In genomic region chr10:132762267-132762666, GRCh38 we compare ENCODE assay signal across 12 cellular contexts. TPM values are rescaled to one million over a fixed set of nuclear protein-coding genes. Genes with fewer than 3 reads are reported as not detected.
"Had no signal": no experiment of that assay in that cellular context is flagged by ENCODE, and none has a peak within 500 bp of the region (broad histone marks: within the 10 kb centered on the region; RNA-seq: fewer than 3 reads in every experiment).

No MANE protein-coding gene starts in this region.

- ATAC-seq: heart left ventricle, left colon, mucosa of descending colon, natural killer cell, sciatic nerve had no signal

- H3K27ac Mint-ChIP-seq: natural killer cell had no signal

- DNase-seq: effector CD4-positive, alpha-beta T cell; heart left ventricle; left colon; mucosa of descending colon; natural killer cell; SJCRH30; spleen; tibial artery; uterus had no signal

- H3K4me3 Mint-ChIP-seq: natural killer cell had no signal

- H3K9me3 Mint-ChIP-seq: natural killer cell had no signal

- H3K36me3 Mint-ChIP-seq: natural killer cell had no signal

RNA-seq across cellular contexts. Expression of gene NKX6-2, which starts 23.7 kb away (rescaled TPM):
- total RNA-seq: fibroblast of lung, heart left ventricle, left colon, mucosa of descending colon, natural killer cell, posterior vena cava, SJCRH30, spleen had no signal
